ENCODE assay signal across 1 cellular context in the genomic region with DNA sequence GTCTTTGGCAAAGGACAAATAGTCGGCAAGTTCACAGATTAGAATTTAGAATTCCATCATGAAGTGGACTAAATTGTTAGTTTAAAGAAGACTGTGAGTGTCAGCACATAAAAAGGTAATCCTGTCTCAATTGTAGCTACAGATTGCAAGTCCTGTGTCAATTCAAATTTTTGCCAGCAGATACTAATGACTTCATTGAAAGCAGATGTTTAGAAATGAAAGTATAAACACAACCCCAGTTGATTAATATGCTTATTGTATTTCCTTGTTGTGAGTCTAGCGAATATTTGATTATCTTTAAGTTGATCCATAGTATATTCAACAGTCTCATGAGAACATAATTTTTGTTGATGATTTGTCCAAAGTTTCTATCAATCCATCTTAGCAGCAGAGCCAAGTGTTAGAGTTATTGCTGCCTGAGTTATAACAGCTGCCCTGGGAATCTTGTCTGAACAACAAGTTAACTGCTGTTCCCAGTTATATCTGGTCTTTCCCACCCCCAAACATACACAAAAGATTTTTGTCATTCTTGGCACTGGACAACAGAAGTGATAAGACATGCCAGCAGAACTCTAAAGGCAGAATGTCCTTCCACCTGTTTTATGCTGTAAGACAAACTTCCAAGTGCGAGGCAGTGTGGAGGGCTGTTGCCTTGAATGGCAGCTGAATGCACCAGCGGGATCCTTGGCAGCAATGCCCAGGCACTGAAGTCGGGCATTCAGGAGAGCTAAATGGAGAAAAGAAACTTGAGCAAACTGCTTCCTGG.
TF ChIP-seq lines count a peak whose summit lies in the region.

No MANE protein-coding gene starts in this region.

TF ChIP-seq in SK-N-SH, 30 proteins besides CTCF, POLR2A, EP300 and RAD21 (continued from another document):
- TF ChIP-seq, protein P1, sequence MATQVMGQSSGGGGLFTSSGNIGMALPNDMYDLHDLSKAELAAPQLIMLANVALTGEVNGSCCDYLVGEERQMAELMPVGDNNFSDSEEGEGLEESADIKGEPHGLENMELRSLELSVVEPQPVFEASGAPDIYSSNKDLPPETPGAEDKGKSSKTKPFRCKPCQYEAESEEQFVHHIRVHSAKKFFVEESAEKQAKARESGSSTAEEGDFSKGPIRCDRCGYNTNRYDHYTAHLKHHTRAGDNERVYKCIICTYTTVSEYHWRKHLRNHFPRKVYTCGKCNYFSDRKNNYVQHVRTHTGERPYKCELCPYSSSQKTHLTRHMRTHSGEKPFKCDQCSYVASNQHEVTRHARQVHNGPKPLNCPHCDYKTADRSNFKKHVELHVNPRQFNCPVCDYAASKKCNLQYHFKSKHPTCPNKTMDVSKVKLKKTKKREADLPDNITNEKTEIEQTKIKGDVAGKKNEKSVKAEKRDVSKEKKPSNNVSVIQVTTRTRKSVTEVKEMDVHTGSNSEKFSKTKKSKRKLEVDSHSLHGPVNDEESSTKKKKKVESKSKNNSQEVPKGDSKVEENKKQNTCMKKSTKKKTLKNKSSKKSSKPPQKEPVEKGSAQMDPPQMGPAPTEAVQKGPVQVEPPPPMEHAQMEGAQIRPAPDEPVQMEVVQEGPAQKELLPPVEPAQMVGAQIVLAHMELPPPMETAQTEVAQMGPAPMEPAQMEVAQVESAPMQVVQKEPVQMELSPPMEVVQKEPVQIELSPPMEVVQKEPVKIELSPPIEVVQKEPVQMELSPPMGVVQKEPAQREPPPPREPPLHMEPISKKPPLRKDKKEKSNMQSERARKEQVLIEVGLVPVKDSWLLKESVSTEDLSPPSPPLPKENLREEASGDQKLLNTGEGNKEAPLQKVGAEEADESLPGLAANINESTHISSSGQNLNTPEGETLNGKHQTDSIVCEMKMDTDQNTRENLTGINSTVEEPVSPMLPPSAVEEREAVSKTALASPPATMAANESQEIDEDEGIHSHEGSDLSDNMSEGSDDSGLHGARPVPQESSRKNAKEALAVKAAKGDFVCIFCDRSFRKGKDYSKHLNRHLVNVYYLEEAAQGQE (IDR thresholded peaks at IDR 0.05; ENCODE audit: low read depth, low read length): 0 out of 2 replicates have a peak, but pooled peaks have one; percentile 25
- TF ChIP-seq, protein P2, sequence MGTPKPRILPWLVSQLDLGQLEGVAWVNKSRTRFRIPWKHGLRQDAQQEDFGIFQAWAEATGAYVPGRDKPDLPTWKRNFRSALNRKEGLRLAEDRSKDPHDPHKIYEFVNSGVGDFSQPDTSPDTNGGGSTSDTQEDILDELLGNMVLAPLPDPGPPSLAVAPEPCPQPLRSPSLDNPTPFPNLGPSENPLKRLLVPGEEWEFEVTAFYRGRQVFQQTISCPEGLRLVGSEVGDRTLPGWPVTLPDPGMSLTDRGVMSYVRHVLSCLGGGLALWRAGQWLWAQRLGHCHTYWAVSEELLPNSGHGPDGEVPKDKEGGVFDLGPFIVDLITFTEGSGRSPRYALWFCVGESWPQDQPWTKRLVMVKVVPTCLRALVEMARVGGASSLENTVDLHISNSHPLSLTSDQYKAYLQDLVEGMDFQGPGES (IDR thresholded peaks at IDR 0.05; ENCODE audit: low read depth, low read length): no peak
- TF ChIP-seq TCF12 (IDR thresholded peaks at IDR 0.05) (peak; percentile 87), FOXJ3 (CRISPR knock-in tag; IDR thresholded peaks at IDR 0.05) (0 out of 2 replicates have a peak, but pooled peaks have one; percentile 30), PBX3 (IDR thresholded peaks at IDR 0.05) (peak; percentile 83), USF1 (IDR thresholded peaks at IDR 0.05; ENCODE audit: borderline replicate concordance, low read depth) (no peak), YY1 (IDR thresholded peaks at IDR 0.05; ENCODE audit: low read depth) (no peak), POLR2AphosphoS5 (IDR thresholded peaks at IDR 0.05; ENCODE audit: low read depth, low read length) (peak; percentile 30; the same call in 1 of the 2 replicates), RFX5 (IDR thresholded peaks at IDR 0.05; ENCODE audit: low read length) (0 out of 2 replicates have a peak, but pooled peaks have one; percentile 19), NFIC (IDR thresholded peaks at IDR 0.05; ENCODE audit: borderline replicate concordance) (peak; percentile 66), CHD2 (IDR thresholded peaks at IDR 0.05; ENCODE audit: low read length, partially characterized antibody) (peak; percentile 35), SIN3A (IDR thresholded peaks at IDR 0.05; ENCODE audit: borderline replicate concordance, low read depth, low read length) (no peak), ELF1 (IDR thresholded peaks at IDR 0.05) (no peak), TEAD4 (IDR thresholded peaks at IDR 0.05; ENCODE audit: borderline replicate concordance, insufficient read depth) (0 out of 2 replicates have a peak, but pooled peaks have one; percentile 8), JUND (IDR thresholded peaks at IDR 0.05) (no peak), RCOR1 (IDR thresholded peaks at IDR 0.05; ENCODE audit: low read length) (0 out of 2 replicates have a peak, but pooled peaks have one; percentile 7), RXRA (IDR thresholded peaks at IDR 0.05; ENCODE audit: borderline replicate concordance, low read depth) (peak; percentile 24; the same call in 1 of the 2 replicates), NRF1 (IDR thresholded peaks at IDR 0.05; ENCODE audit: low read depth, low read length) (no peak), TAF1 (IDR thresholded peaks at IDR 0.05; ENCODE audit: borderline replicate concordance, low read depth, low read length) (0 out of 2 replicates have a peak, but pooled peaks have one; percentile 39), FOXM1 (IDR thresholded peaks at IDR 0.05; ENCODE audit: low read depth) (no peak), GATA2 (CRISPR knock-in tag; IDR thresholded peaks at IDR 0.05) (peak; percentile 50; the same call in 1 of the 2 replicates), MEF2A (IDR thresholded peaks at IDR 0.05; ENCODE audit: borderline replicate concordance, low read depth) (no peak), GABPA (IDR thresholded peaks at IDR 0.05; ENCODE audit: low read depth) (no peak), FOSL2 (IDR thresholded peaks at IDR 0.05; ENCODE audit: borderline replicate concordance, low read depth) (no peak), ZBTB33 (IDR thresholded peaks at IDR 0.05; ENCODE audit: borderline replicate concordance, low read depth) (no peak)
- TF ChIP-seq, protein P3, sequence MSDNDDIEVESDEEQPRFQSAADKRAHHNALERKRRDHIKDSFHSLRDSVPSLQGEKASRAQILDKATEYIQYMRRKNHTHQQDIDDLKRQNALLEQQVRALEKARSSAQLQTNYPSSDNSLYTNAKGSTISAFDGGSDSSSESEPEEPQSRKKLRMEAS (IDR thresholded peaks at IDR 0.05; ENCODE audit: low read depth): peak; percentile 74; the same call in 1 of the 2 replicates
- TF ChIP-seq, protein P4, sequence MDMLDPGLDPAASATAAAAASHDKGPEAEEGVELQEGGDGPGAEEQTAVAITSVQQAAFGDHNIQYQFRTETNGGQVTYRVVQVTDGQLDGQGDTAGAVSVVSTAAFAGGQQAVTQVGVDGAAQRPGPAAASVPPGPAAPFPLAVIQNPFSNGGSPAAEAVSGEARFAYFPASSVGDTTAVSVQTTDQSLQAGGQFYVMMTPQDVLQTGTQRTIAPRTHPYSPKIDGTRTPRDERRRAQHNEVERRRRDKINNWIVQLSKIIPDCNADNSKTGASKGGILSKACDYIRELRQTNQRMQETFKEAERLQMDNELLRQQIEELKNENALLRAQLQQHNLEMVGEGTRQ (IDR thresholded peaks at IDR 0.05; ENCODE audit: borderline replicate concordance, low read depth, low read length): no peak
